In genomic region chr16:69494993-69495392, GRCh38 we compare ENCODE assay signal across 9 cellular contexts.
DNase-seq lines count a peak whose midpoint lies in the region; ATAC-seq and TF ChIP-seq lines count a peak whose summit lies in the region.
"Had no signal": no experiment of that assay in that cellular context is flagged by ENCODE, and none has a peak within 500 bp of the region (broad histone marks: within the 10 kb centered on the region; RNA-seq: fewer than 3 reads in every experiment).

No MANE protein-coding gene starts in this region.

- no peak overlapping the region for H3K27ac ChIP-seq in right cardiac atrium (ENCODE audit: low read length)
- H3K27ac ChIP-seq: epithelial cell of prostate had no signal

- H3K9me3 Mint-ChIP-seq in HFFc6 = peaks cover 11% of the 10 kb centered on the region
- no peaks in the 10 kb centered on the region for H3K9me3 Mint-ChIP-seq in activated CD8-positive, alpha-beta T cell treated with anti-CD3 and anti-CD28 coated beads, Interleukin-2, amount 10 ng/mL, durations not matched to agents 7 days and 5 days (ENCODE audit: insufficient read depth)

- H3K27ac Mint-ChIP-seq in HFFc6 = no peak overlapping the region
- no peak overlapping the region for H3K27ac Mint-ChIP-seq in activated CD8-positive, alpha-beta T cell treated with anti-CD3 and anti-CD28 coated beads, Interleukin-2, amount 10 ng/mL, durations not matched to agents 7 days and 5 days

- POLR2A ChIA-PET in activated CD8-positive, alpha-beta T cell treated with anti-CD3 and anti-CD28 coated beads, Interleukin-2, amount 10 ng/mL, durations not matched to agents 7 days and 5 days (lab: Charles Lee) = no interaction called here

- DNase-seq in AG09309 (ENCODE audit: low read depth) (no peak), HFFc6 (no peak), iPS-NIHi7 (ENCODE audit: extremely low spot score) (peak; percentile 76), ureter (ENCODE audit: low spot score) (no peak), occipital lobe (lab: John Stamatoyannopoulos, UW) (no peak), right cardiac atrium (no peak)
- peak; percentile 52 for DNase-seq in activated CD8-positive, alpha-beta T cell treated with anti-CD3 and anti-CD28 coated beads, Interleukin-2, amount 10 ng/mL, durations not matched to agents 7 days and 5 days

- H3K4me3 Mint-ChIP-seq in HFFc6 = no peak overlapping the region
- H3K4me3 Mint-ChIP-seq in activated CD8-positive, alpha-beta T cell treated with anti-CD3 and anti-CD28 coated beads, Interleukin-2, amount 10 ng/mL, durations not matched to agents 7 days and 5 days = no peak overlapping the region

- no peaks in the 10 kb centered on the region for H3K4me1 ChIP-seq in right cardiac atrium (ENCODE audit: control insufficient read depth, insufficient read depth, low read length)

- peaks cover 9% of the 10 kb centered on the region; the same call in 1 of the 2 replicates for H3K36me3 Mint-ChIP-seq in HFFc6 (ENCODE audit: low read depth)
- no peaks in the 10 kb centered on the region for H3K36me3 Mint-ChIP-seq in activated CD8-positive, alpha-beta T cell treated with anti-CD3 and anti-CD28 coated beads, Interleukin-2, amount 10 ng/mL, durations not matched to agents 7 days and 5 days (ENCODE audit: low read depth)

- CTCF ChIA-PET in activated CD8-positive, alpha-beta T cell treated with anti-CD3 and anti-CD28 coated beads, Interleukin-2, amount 10 ng/mL, durations not matched to agents 7 days and 5 days (lab: Charles Lee) = interaction anchor here (1.4 kb wide), 1 partner anchor 30 kb away, joined by 3 read pairs; no protein-coding TSS in a partner anchor

- H3K9me3 ChIP-seq in right cardiac atrium (ENCODE audit: control insufficient read depth, low read length) = no peaks in the 10 kb centered on the region

- WGBS in right cardiac atrium = 77% methylated on average over 4 of the region's 4 CpGs

- H3K4me3 ChIP-seq in AG09309 (ENCODE audit: control insufficient read depth, low read depth, low read length) (no peak overlapping the region), right cardiac atrium (ENCODE audit: low read length) (no peak overlapping the region)

- H3K4me1 Mint-ChIP-seq in HFFc6 (ENCODE audit: low read depth) = no peaks in the 10 kb centered on the region
- H3K4me1 Mint-ChIP-seq in activated CD8-positive, alpha-beta T cell treated with anti-CD3 and anti-CD28 coated beads, Interleukin-2, amount 10 ng/mL, durations not matched to agents 7 days and 5 days (ENCODE audit: low read depth) = no peaks in the 10 kb centered on the region

- H3K27me3 ChIP-seq in right cardiac atrium (ENCODE audit: control insufficient read depth, insufficient read depth) = no peaks in the 10 kb centered on the region

- intact Hi-C loops in right cardiac atrium (cut with DNase I) = no loop called here

- H3K27me3 Mint-ChIP-seq in HFFc6 (ENCODE audit: insufficient read depth) = peaks cover 8% of the 10 kb centered on the region
- no peaks in the 10 kb centered on the region for H3K27me3 Mint-ChIP-seq in activated CD8-positive, alpha-beta T cell treated with anti-CD3 and anti-CD28 coated beads, Interleukin-2, amount 10 ng/mL, durations not matched to agents 7 days and 5 days (ENCODE audit: low read depth)

- no peak for ATAC-seq in activated CD8-positive, alpha-beta T cell treated with anti-CD3 and anti-CD28 coated beads, Interleukin-2, amount 10 ng/mL, durations not matched to agents 7 days and 5 days
- ATAC-seq in GM21423 (IDR thresholded peaks at IDR 0.05; ENCODE audit: unreplicated experiment) = no peak
- ATAC-seq in right cardiac atrium = no peak

- TF ChIP-seq CTCF in AG09309 (IDR thresholded peaks at IDR 0.05; ENCODE audit: control insufficient read depth, insufficient read depth, low read depth, low read length, missing control alignments) = peak; percentile 34
- TF ChIP-seq CTCF in HFFc6 (IDR thresholded peaks at IDR 0.05) = peak; percentile 71

Comparison
In these comparisons a context has a peak if more than half of its experiments do, and no peak if none do; other contexts are left out.
1. DNase-seq: peak in activated CD8-positive, alpha-beta T cell treated with anti-CD3 and anti-CD28 coated beads, Interleukin-2, amount 10 ng/mL, durations not matched to agents 7 days and 5 days (single experiment) and iPS-NIHi7 (single experiment); none in AG09309 (single experiment), HFFc6 (single experiment), ureter (single experiment), occipital lobe (single experiment) and right cardiac atrium (0 of 3).